Comparison of ENCODE assay signal across 1 cellular context in the genomic region with DNA sequence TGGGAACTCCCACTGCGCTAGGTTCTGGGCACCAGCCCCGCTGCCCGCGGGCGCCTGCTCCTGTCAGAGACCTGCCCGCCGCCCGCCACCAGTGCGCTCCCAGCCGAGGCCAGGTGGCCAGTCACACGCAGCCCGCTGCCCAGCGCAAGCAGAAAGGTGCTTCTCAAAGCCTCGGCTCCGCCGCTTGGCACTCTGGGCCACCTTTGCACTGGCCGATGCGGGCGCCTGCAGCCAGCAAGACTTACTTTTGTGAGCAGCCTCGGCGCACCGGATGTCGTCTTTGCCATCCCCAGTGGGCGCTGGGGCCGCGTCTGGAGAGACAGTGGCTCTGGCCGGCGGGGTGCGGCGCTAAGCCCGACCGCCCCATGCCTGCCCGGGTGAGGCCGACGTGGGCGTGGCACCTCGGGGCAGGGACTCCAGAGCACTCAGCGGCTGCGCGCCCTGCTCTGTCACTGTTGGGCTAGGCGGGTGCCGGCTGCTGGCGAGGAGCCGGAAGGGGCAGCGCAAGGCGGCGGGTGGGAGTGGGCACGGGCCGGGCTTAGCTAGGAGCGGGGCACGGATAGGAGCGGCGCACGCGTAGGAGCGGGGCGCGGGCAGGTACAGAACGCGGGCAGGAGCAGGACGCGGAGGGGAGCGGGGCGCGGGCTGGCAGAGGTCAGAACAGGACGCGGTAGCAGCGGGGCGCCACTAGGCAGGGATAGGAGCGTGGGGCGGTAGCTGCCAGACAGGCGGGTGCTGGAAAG.
TF ChIP-seq lines count a peak whose summit lies in the region.

No MANE protein-coding gene starts in this region.

TF ChIP-seq in HEK293, 187 proteins besides CTCF, POLR2A, EP300 and RAD21 (continued from another document):
- TF ChIP-seq SP2 (tag by site-specific recombination; IDR thresholded peaks at IDR 0.05) = peak; percentile 51
- TF ChIP-seq ZNF600 (tag by site-specific recombination; IDR thresholded peaks at IDR 0.05) = peak; percentile 90
- TF ChIP-seq KLF9 (tag by site-specific recombination; IDR thresholded peaks at IDR 0.05; ENCODE audit: low read depth) = peak; percentile 78
- TF ChIP-seq ZBTB17 (tag by site-specific recombination; IDR thresholded peaks at IDR 0.05) = 0 out of 2 replicates have a peak, but pooled peaks have one; percentile 17
- 0 out of 2 replicates have a peak, but pooled peaks have one; percentile 34 for TF ChIP-seq SCRT2 (tag by site-specific recombination; IDR thresholded peaks at IDR 0.05)
